ENCODE assay signal across 1 cellular context in genomic region chr1:41432481-41433280, GRCh38.
TF ChIP-seq lines count a peak whose summit lies in the region.

No MANE protein-coding gene starts in this region.

TF ChIP-seq in HepG2, 621 proteins besides CTCF, POLR2A, EP300 and RAD21 (continued from another document and continues in another):
- TF ChIP-seq UBTF (CRISPR knock-in tag; IDR thresholded peaks at IDR 0.05) (peak; percentile 46), GPN1 (CRISPR knock-in tag; IDR thresholded peaks at IDR 0.05; ENCODE audit: borderline replicate concordance) (no peak), ELF4 (CRISPR knock-in tag; IDR thresholded peaks at IDR 0.05; ENCODE audit: borderline replicate concordance) (no peak), EZH2 (conservative IDR thresholded peaks at IDR 0.05; ENCODE audit: low read depth, low read length) (no peak), YY1 (IDR thresholded peaks at IDR 0.05; ENCODE audit: insufficient read depth, insufficient replicate concordance, low read depth, low read length) (peak; percentile 43), PPARG (CRISPR knock-in tag; conservative IDR thresholded peaks at IDR 0.05) (no peak), ZNF121 (CRISPR knock-in tag; IDR thresholded peaks at IDR 0.05) (0 out of 2 replicates have a peak, but pooled peaks have one; percentile 11), ZSCAN21 (CRISPR knock-in tag; IDR thresholded peaks at IDR 0.05; ENCODE audit: borderline replicate concordance) (no peak), SMC3 (IDR thresholded peaks at IDR 0.05; ENCODE audit: low read length) (peak; percentile 34; the same call in 1 of the 2 replicates), ZNF124 (CRISPR knock-in tag; IDR thresholded peaks at IDR 0.05) (no peak), ZNF367 (CRISPR knock-in tag; IDR thresholded peaks at IDR 0.05; ENCODE audit: borderline replicate concordance) (no peak), IRF2 (CRISPR knock-in tag; IDR thresholded peaks at IDR 0.05) (no peak), ZNF10 (CRISPR knock-in tag; IDR thresholded peaks at IDR 0.05; ENCODE audit: borderline replicate concordance, low read depth) (no peak), ZNF44 (CRISPR knock-in tag; IDR thresholded peaks at IDR 0.05) (no peak), ZBTB8A (CRISPR knock-in tag; IDR thresholded peaks at IDR 0.05; ENCODE audit: borderline replicate concordance, low read depth) (no peak), SOX6 (IDR thresholded peaks at IDR 0.05) (no peak), SOX6 (CRISPR knock-in tag; IDR thresholded peaks at IDR 0.05) (peak; percentile 24; the same call in 1 of the 2 replicates), ZBTB3 (CRISPR knock-in tag; IDR thresholded peaks at IDR 0.05; ENCODE audit: borderline replicate concordance, low read depth) (no peak), ZNF768 (CRISPR knock-in tag; IDR thresholded peaks at IDR 0.05) (0 out of 2 replicates have a peak, but pooled peaks have one; percentile 41), MEF2D (CRISPR knock-in tag; IDR thresholded peaks at IDR 0.05) (no peak), RARA (CRISPR knock-in tag; IDR thresholded peaks at IDR 0.05) (peak; percentile 73), TP53 (CRISPR knock-in tag; conservative IDR thresholded peaks at IDR 0.05) (no peak), ZNF264 (CRISPR knock-in tag; IDR thresholded peaks at IDR 0.05) (no peak), ADNP (CRISPR knock-in tag; IDR thresholded peaks at IDR 0.05) (0 out of 2 replicates have a peak, but pooled peaks have one; percentile 63), ZNF275 (CRISPR knock-in tag; IDR thresholded peaks at IDR 0.05; ENCODE audit: borderline replicate concordance) (no peak), KDM4B (CRISPR knock-in tag; IDR thresholded peaks at IDR 0.05) (no peak), ZNF431 (CRISPR knock-in tag; IDR thresholded peaks at IDR 0.05; ENCODE audit: borderline replicate concordance, low read depth) (no peak), ARNT2 (CRISPR knock-in tag; IDR thresholded peaks at IDR 0.05; ENCODE audit: low read depth) (no peak), KAT7 (CRISPR knock-in tag; IDR thresholded peaks at IDR 0.05; ENCODE audit: borderline replicate concordance) (no peak), ATF7-NPFF (CRISPR knock-in tag; IDR thresholded peaks at IDR 0.05; ENCODE audit: low read depth) (no peak), ZNF652 (CRISPR knock-in tag; IDR thresholded peaks at IDR 0.05; ENCODE audit: borderline replicate concordance, low read depth) (no peak), ZFP91 (CRISPR knock-in tag; IDR thresholded peaks at IDR 0.05; ENCODE audit: borderline replicate concordance) (peak; percentile 35; the same call in 1 of the 2 replicates), ZBTB49 (CRISPR knock-in tag; IDR thresholded peaks at IDR 0.05; ENCODE audit: borderline replicate concordance) (no peak), MAZ (IDR thresholded peaks at IDR 0.05; ENCODE audit: borderline replicate concordance, low read depth, low read length) (no peak), MAZ (CRISPR knock-in tag; IDR thresholded peaks at IDR 0.05; ENCODE audit: low read depth) (0 out of 2 replicates have a peak, but pooled peaks have one; percentile 55), THRA (CRISPR knock-in tag; IDR thresholded peaks at IDR 0.05; ENCODE audit: borderline replicate concordance) (peak; percentile 24; the same call in 1 of the 2 replicates)
- TF ChIP-seq, protein P1, sequence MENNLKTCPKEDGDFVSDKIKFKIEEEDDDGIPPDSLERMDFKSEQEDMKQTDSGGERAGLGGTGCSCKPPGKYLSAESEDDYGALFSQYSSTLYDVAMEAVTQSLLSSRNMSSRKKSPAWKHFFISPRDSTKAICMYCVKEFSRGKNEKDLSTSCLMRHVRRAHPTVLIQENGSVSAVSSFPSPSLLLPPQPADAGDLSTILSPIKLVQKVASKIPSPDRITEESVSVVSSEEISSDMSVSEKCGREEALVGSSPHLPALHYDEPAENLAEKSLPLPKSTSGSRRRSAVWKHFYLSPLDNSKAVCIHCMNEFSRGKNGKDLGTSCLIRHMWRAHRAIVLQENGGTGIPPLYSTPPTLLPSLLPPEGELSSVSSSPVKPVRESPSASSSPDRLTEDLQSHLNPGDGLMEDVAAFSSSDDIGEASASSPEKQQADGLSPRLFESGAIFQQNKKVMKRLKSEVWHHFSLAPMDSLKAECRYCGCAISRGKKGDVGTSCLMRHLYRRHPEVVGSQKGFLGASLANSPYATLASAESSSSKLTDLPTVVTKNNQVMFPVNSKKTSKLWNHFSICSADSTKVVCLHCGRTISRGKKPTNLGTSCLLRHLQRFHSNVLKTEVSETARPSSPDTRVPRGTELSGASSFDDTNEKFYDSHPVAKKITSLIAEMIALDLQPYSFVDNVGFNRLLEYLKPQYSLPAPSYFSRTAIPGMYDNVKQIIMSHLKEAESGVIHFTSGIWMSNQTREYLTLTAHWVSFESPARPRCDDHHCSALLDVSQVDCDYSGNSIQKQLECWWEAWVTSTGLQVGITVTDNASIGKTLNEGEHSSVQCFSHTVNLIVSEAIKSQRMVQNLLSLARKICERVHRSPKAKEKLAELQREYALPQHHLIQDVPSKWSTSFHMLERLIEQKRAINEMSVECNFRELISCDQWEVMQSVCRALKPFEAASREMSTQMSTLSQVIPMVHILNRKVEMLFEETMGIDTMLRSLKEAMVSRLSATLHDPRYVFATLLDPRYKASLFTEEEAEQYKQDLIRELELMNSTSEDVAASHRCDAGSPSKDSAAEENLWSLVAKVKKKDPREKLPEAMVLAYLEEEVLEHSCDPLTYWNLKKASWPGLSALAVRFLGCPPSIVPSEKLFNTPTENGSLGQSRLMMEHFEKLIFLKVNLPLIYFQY (CRISPR knock-in tag; IDR thresholded peaks at IDR 0.05; ENCODE audit: borderline replicate concordance): no peak
- TF ChIP-seq, protein P2, sequence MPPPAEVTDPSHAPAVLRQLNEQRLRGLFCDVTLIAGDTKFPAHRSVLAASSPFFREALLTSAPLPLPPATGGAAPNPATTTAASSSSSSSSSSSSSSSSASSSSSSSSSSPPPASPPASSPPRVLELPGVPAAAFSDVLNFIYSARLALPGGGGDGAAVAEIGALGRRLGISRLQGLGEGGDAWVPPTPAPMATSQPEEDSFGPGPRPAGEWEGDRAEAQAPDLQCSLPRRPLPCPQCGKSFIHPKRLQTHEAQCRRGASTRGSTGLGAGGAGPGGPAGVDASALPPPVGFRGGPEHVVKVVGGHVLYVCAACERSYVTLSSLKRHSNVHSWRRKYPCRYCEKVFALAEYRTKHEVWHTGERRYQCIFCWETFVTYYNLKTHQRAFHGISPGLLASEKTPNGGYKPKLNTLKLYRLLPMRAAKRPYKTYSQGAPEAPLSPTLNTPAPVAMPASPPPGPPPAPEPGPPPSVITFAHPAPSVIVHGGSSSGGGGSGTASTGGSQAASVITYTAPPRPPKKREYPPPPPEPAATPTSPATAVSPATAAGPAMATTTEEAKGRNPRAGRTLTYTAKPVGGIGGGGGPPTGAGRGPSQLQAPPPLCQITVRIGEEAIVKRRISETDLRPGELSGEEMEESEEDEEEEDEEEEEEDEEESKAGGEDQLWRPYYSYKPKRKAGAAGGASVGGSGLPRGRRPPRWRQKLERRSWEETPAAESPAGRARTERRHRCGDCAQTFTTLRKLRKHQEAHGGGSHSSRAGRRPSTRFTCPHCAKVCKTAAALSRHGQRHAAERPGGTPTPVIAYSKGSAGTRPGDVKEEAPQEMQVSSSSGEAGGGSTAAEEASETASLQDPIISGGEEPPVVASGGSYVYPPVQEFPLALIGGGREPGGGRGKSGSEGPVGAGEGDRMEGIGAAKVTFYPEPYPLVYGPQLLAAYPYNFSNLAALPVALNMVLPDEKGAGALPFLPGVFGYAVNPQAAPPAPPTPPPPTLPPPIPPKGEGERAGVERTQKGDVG (CRISPR knock-in tag; IDR thresholded peaks at IDR 0.05; ENCODE audit: borderline replicate concordance): peak; percentile 44; the same call in 1 of the 2 replicates
- TF ChIP-seq, protein P3, sequence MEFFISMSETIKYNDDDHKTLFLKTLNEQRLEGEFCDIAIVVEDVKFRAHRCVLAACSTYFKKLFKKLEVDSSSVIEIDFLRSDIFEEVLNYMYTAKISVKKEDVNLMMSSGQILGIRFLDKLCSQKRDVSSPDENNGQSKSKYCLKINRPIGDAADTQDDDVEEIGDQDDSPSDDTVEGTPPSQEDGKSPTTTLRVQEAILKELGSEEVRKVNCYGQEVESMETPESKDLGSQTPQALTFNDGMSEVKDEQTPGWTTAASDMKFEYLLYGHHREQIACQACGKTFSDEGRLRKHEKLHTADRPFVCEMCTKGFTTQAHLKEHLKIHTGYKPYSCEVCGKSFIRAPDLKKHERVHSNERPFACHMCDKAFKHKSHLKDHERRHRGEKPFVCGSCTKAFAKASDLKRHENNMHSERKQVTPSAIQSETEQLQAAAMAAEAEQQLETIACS (CRISPR knock-in tag; IDR thresholded peaks at IDR 0.05): no peak
- TF ChIP-seq, protein P4, sequence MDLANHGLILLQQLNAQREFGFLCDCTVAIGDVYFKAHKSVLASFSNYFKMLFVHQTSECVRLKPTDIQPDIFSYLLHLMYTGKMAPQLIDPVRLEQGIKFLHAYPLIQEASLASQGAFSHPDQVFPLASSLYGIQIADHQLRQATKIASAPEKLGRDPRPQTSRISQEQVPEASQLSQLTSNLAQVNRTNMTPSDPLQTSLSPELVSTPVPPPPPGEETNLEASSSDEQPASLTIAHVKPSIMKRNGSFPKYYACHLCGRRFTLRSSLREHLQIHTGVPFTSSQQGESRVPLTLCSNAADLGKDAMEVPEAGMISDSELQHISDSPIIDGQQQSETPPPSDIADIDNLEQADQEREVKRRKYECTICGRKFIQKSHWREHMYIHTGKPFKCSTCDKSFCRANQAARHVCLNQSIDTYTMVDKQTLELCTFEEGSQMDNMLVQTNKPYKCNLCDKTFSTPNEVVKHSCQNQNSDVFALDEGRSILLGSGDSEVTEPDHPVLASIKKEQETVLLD (CRISPR knock-in tag; IDR thresholded peaks at IDR 0.05; ENCODE audit: low read depth): no peak
